ENCODE assay signal across 12 cellular contexts in genomic region chr14:75254901-75255300, GRCh38. TPM values are rescaled to one million over a fixed set of nuclear protein-coding genes. Genes with fewer than 3 reads are reported as not detected.
A peak's percentile ranks its signal among the peaks of the same experiment; 100 is the strongest.
DNase-seq lines count a peak whose midpoint lies in the region; ATAC-seq and TF ChIP-seq lines count a peak whose summit lies in the region.
"Had no signal": no experiment of that assay in that cellular context is flagged by ENCODE, and none has a peak within 500 bp of the region (broad histone marks: within the 10 kb centered on the region; RNA-seq: fewer than 3 reads in every experiment).

No MANE protein-coding gene starts in this region.

- H3K4me2 ChIP-seq in PC-9 = peak overlapping the region; percentile 68
- no peak overlapping the region for H3K4me2 ChIP-seq in osteoblast (ENCODE audit: insufficient read depth, low read length)

- H3K27ac ChIP-seq in CD4-positive, alpha-beta memory T cell (ENCODE audit: low read depth, low read length) = no peak overlapping the region
- peak overlapping the region; percentile 83 for H3K27ac ChIP-seq in PC-9
- no peak overlapping the region for H3K27ac ChIP-seq in osteoblast (ENCODE audit: low read depth, low read length)
- H3K27ac ChIP-seq in gastroesophageal sphincter = no peak overlapping the region
- H3K27ac ChIP-seq: left lung had no signal

- H3K79me2 ChIP-seq in PC-9 (ENCODE audit: low read depth) (no peaks in the 10 kb centered on the region), osteoblast (ENCODE audit: insufficient read depth, low read length) (no peaks in the 10 kb centered on the region)

- DNase-seq in CD4-positive, alpha-beta memory T cell = no peak
- peak; percentile 85 to 94 for DNase-seq in PC-9
- no peak for DNase-seq in glutamatergic neuron
- peak; percentile 5 for DNase-seq in osteoblast (ENCODE audit: insufficient read length, low spot score, missing footprints)
- no peak for DNase-seq in cerebellar cortex (ENCODE audit: low spot score)
- DNase-seq in NCI-H2227 (lab: John Stamatoyannopoulos, UW; ENCODE audit: unreplicated experiment) = no peak
- DNase-seq: C1 segment of cervical spinal cord, left lung, NCI-H1048, substantia nigra had no signal

- WGBS in gastroesophageal sphincter (ENCODE audit: low coverage in 1 of 2), 2 donors = 49% methylated on average over 4 of the region's 5 CpGs; no CpG with 5 or more reads in 1 of the 2 donors

- no peaks in the 10 kb centered on the region for H3K9me2 ChIP-seq in PC-9 (ENCODE audit: insufficient read depth)

- H3K9me3 ChIP-seq in CD4-positive, alpha-beta memory T cell (ENCODE audit: control insufficient read depth in 1 of 2, low read length in 2 of 2) = no peaks in the 10 kb centered on the region
- H3K9me3 ChIP-seq in PC-9 (ENCODE audit: insufficient read depth, low read depth) = no peaks in the 10 kb centered on the region
- no peaks in the 10 kb centered on the region for H3K9me3 ChIP-seq in osteoblast (ENCODE audit: low read depth, low read length)
- no peaks in the 10 kb centered on the region for H3K9me3 ChIP-seq in gastroesophageal sphincter
- H3K9me3 ChIP-seq: left lung had no signal

- no peaks in the 10 kb centered on the region for H3K27me3 Mint-ChIP-seq in CD4-positive, alpha-beta memory T cell
- peaks cover 7% of the 10 kb centered on the region for H3K27me3 Mint-ChIP-seq in glutamatergic neuron (ENCODE audit: unreplicated experiment)

- CTCF ChIA-PET in CD4-positive, alpha-beta memory T cell (lab: Charles Lee; ENCODE audit: partially characterized antibody) = interaction anchor here (1.3 kb wide), 1 partner anchor 22 kb away, joined by 3 read pairs; no protein-coding TSS in a partner anchor
- CTCF ChIA-PET in PC-9 (lab: Charles Lee) = interaction anchor here (0.6 to 0.9 kb wide), 3 partner anchors 32 to 130 kb away, joined by 3 to 4 read pairs (median 3); no protein-coding TSS in a partner anchor

- no peak for TF ChIP-seq POLR2A in gastroesophageal sphincter (IDR thresholded peaks at IDR 0.05)

- peak overlapping the region in 5 of 7 donors; percentile 64 to 83 (median 67) for H3K27ac Mint-ChIP-seq in CD4-positive, alpha-beta memory T cell
- no peak overlapping the region for H3K27ac Mint-ChIP-seq in glutamatergic neuron (ENCODE audit: unreplicated experiment)

- no peaks in the 10 kb centered on the region for H3K36me3 Mint-ChIP-seq in CD4-positive, alpha-beta memory T cell
- no peaks in the 10 kb centered on the region for H3K36me3 Mint-ChIP-seq in glutamatergic neuron (ENCODE audit: unreplicated experiment)

- H3K4me1 ChIP-seq in CD4-positive, alpha-beta memory T cell (ENCODE audit: insufficient read depth, low read length) = peaks cover 33% of the 10 kb centered on the region
- peaks cover 86% of the 10 kb centered on the region for H3K4me1 ChIP-seq in PC-9 (replicated peaks; ENCODE audit: insufficient read depth)
- H3K4me1 ChIP-seq in osteoblast (ENCODE audit: insufficient read depth, low read length) = peaks cover 21% of the 10 kb centered on the region
- H3K4me1 ChIP-seq in gastroesophageal sphincter = peaks cover 0 to 29% (median 6%) of the 10 kb centered on the region in 3 donors

- no peak for ATAC-seq in GM19328 (IDR thresholded peaks at IDR 0.05; ENCODE audit: unreplicated experiment)
- no peak for ATAC-seq in gastroesophageal sphincter
- ATAC-seq: left lung had no signal

- intact Hi-C loops in CD4-positive, alpha-beta memory T cell (cut with micrococcal nuclease) = no loop called here
- intact Hi-C loops in PC-9 (cut with micrococcal nuclease; ENCODE audit: unreplicated experiment) = loop anchor here (1.0 to 5.0 kb wide), 6 partner anchors 22 to 197 kb away; no protein-coding TSS in a partner anchor

- H4K20me1 ChIP-seq in PC-9 (ENCODE audit: insufficient read depth) = no peaks in the 10 kb centered on the region
- H4K20me1 ChIP-seq in osteoblast (ENCODE audit: insufficient read depth, low read length) = no peaks in the 10 kb centered on the region

- H2AFZ ChIP-seq in PC-9 (peak overlapping the region; percentile 10; the same call in 1 of the 2 replicates), osteoblast (ENCODE audit: low read length) (no peak overlapping the region)

- peaks cover 72% of the 10 kb centered on the region for H3F3A ChIP-seq in PC-9 (ENCODE audit: insufficient read depth, low read depth)

- POLR2A ChIA-PET in CD4-positive, alpha-beta memory T cell (lab: Charles Lee; ENCODE audit: partially characterized antibody) = no interaction called here
- POLR2A ChIA-PET in PC-9 (lab: Charles Lee; ENCODE audit: unreplicated experiment) = interaction anchor here (0.5 to 1.6 kb wide), 17 partner anchors 10 to 639 kb away, joined by 3 to 17 read pairs (median 4); no protein-coding TSS in a partner anchor

- TF ChIP-seq EP300 in gastroesophageal sphincter (IDR thresholded peaks at IDR 0.05) = no peak

- no TSS peak for BruUV-seq in PC-9 (replicated peaks; lab: Mats Ljungman, UMichigan)

- no peaks in the 10 kb centered on the region for H3K27me3 ChIP-seq in CD4-positive, alpha-beta memory T cell (ENCODE audit: insufficient read depth, low read length)
- H3K27me3 ChIP-seq in PC-9 (ENCODE audit: insufficient read depth, low read depth) = no peaks in the 10 kb centered on the region
- peaks cover 9% of the 10 kb centered on the region for H3K27me3 ChIP-seq in osteoblast (ENCODE audit: insufficient read depth, low read length)
- no peaks in the 10 kb centered on the region for H3K27me3 ChIP-seq in gastroesophageal sphincter
- H3K27me3 ChIP-seq: left lung had no signal

- no peak overlapping the region for H3K4me3 Mint-ChIP-seq in CD4-positive, alpha-beta memory T cell
- H3K4me3 Mint-ChIP-seq in glutamatergic neuron (ENCODE audit: unreplicated experiment) = peak overlapping the region; percentile 55

- H3K4me3 ChIP-seq in CD4-positive, alpha-beta memory T cell (ENCODE audit: low read length in 2 of 2) = no peak overlapping the region
- H3K4me3 ChIP-seq in PC-9 (peak overlapping the region; percentile 23; the same call in 1 of the 2 replicates), osteoblast (ENCODE audit: insufficient read depth, low read length) (no peak overlapping the region), gastroesophageal sphincter (no peak overlapping the region)
- H3K4me3 ChIP-seq: left lung had no signal

- H3K9me3 Mint-ChIP-seq in CD4-positive, alpha-beta memory T cell = peaks cover 0 to 2% (median 0%) of the 10 kb centered on the region in 8 donors
- peaks cover 5% of the 10 kb centered on the region for H3K9me3 Mint-ChIP-seq in glutamatergic neuron (ENCODE audit: unreplicated experiment)

- H3K4me1 Mint-ChIP-seq in CD4-positive, alpha-beta memory T cell = peaks cover 29 to 61% (median 43%) of the 10 kb centered on the region in 4 donors
- H3K4me1 Mint-ChIP-seq in glutamatergic neuron (ENCODE audit: low read depth, unreplicated experiment) = peaks cover 12% of the 10 kb centered on the region

- H3K36me3 ChIP-seq in CD4-positive, alpha-beta memory T cell (ENCODE audit: insufficient read depth, low read length) = no peaks in the 10 kb centered on the region
- H3K36me3 ChIP-seq in PC-9 (ENCODE audit: low read depth) = no peaks in the 10 kb centered on the region
- H3K36me3 ChIP-seq in osteoblast (ENCODE audit: insufficient read depth, low read length) = no peaks in the 10 kb centered on the region
- H3K36me3 ChIP-seq in gastroesophageal sphincter = no peaks in the 10 kb centered on the region
- H3K36me3 ChIP-seq: left lung had no signal

- TF ChIP-seq CTCF in PC-9 (conservative IDR thresholded peaks at IDR 0.05) (no peak), glutamatergic neuron (IDR thresholded peaks at IDR 0.05; ENCODE audit: partially characterized antibody, unreplicated experiment) (no peak), osteoblast (IDR thresholded peaks at IDR 0.05; ENCODE audit: extremely low read depth, low read depth, low read length) (no peak), gastroesophageal sphincter (IDR thresholded peaks at IDR 0.05) (no peak)

RNA-seq across cellular contexts. Expression of gene FOS, which starts 23.7 kb away (rescaled TPM):
- total RNA-seq in CD4-positive, alpha-beta memory T cell = 1 to 10 TPM; 4.1 to 4.3 TPM
- 100 to 1,000 TPM; 162 to 519 TPM for polyA plus RNA-seq in CD4-positive, alpha-beta memory T cell
- total RNA-seq in PC-9 (2021) (84.6 and 154 TPM in 2 replicates), glutamatergic neuron (ENCODE audit: unreplicated experiment) (2.9 TPM), osteoblast (42.3 and 63.6 TPM in 2 replicates), gastroesophageal sphincter (100 to 1,000 TPM in 3 of 4 donors, 10 to 100 TPM in 1; 78.0 to 286 (median 179) TPM)

Comparison
In these comparisons a context has a peak if more than half of its experiments do, and no peak if none do; other contexts are left out.
1. DNase-seq: peak in PC-9 (2 of 2) and osteoblast (single experiment); none in CD4-positive, alpha-beta memory T cell (0 of 5), glutamatergic neuron (single experiment), cerebellar cortex (single experiment) and NCI-H2227 (single experiment).